In genomic region chr9:4986783-4987182, GRCh38 we compare ENCODE assay signal across 11 cellular contexts. TPM values are rescaled to one million over a fixed set of nuclear protein-coding genes. Genes with fewer than 3 reads are reported as not detected.
DNase-seq lines count a peak whose midpoint lies in the region; ATAC-seq and TF ChIP-seq lines count a peak whose summit lies in the region.
"Had no signal": no experiment of that assay in that cellular context is flagged by ENCODE, and none has a peak within 500 bp of the region (broad histone marks: within the 10 kb centered on the region; RNA-seq: fewer than 3 reads in every experiment).

No MANE protein-coding gene starts in this region.

- POLR2A ChIA-PET in SK-N-SH (lab: Yijun Ruan, JAX): no interaction called here
- POLR2A ChIA-PET in CD8-positive, alpha-beta T cell (lab: Charles Lee): interaction anchor here (1.0 to 2.5 kb wide), 2 partner anchors 224 to 246 kb away, joined by 3 to 16 read pairs; partner anchors contain the start of gene AK3

- intact Hi-C loops in esophagus muscularis mucosa (cut with DNase I): loop anchor here (2.0 to 10.0 kb wide), 4 partner anchors 88 to 322 kb away; partner anchors contain the start of genes PLPP6, RCL1 and SPATA6L
- intact Hi-C loops in CD8-positive, alpha-beta T cell (cut with DNase I, micrococcal nuclease): loop anchor here (2.0 to 10.0 kb wide), 14 partner anchors 136 to 1698 kb away; partner anchors contain the start of genes CDC37L1 (in 1 of the 2), ERMP1 (in 1 of the 2), PLGRKT (in 1 of the 2) and RFX3 (in 1 of the 2)

- no peak for TF ChIP-seq RAD21 in SK-N-SH (IDR thresholded peaks at IDR 0.05; ENCODE audit: low read length)

- H3K4me3 ChIP-seq in SK-N-SH (ENCODE audit: low read depth in 2 of 2, low read length in 1 of 2): peak overlapping the region in 1 of 2 experiments; percentile 82; a peak in 2 of 4 replicates
- peak overlapping the region; percentile 80 to 90 (median 86) for H3K4me3 ChIP-seq in esophagus muscularis mucosa
- peak overlapping the region; percentile 69 for H3K4me3 ChIP-seq in smooth muscle cell
- H3K4me3 ChIP-seq in CD8-positive, alpha-beta T cell (ENCODE audit: low read depth, low read length): no peak overlapping the region

- H3K79me2 ChIP-seq in SK-N-SH (ENCODE audit: insufficient read depth): peaks cover 58% of the 10 kb centered on the region
- H3K79me2 ChIP-seq in smooth muscle cell (ENCODE audit: low read depth): peaks cover 35% of the 10 kb centered on the region

- H3K27ac Mint-ChIP-seq in CD8-positive, alpha-beta T cell: no peak overlapping the region

- peaks cover 13% of the 10 kb centered on the region for H3K36me3 Mint-ChIP-seq in CD8-positive, alpha-beta T cell

- no peak for ATAC-seq in SK-N-SH treated with all-trans-retinoic acid at 6 μM for 48 hours
- no peak for ATAC-seq in CD8-positive, alpha-beta T cell

- H3F3A ChIP-seq in SK-N-SH (replicated peaks; ENCODE audit: insufficient read depth) (peaks cover 25% of the 10 kb centered on the region), smooth muscle cell (ENCODE audit: low read depth) (peaks cover 17% of the 10 kb centered on the region)

- TF ChIP-seq CTCF in SK-N-SH (IDR thresholded peaks at IDR 0.05): no peak
- no peak for TF ChIP-seq CTCF in esophagus muscularis mucosa (IDR thresholded peaks at IDR 0.05)
- TF ChIP-seq CTCF in smooth muscle cell (IDR thresholded peaks at IDR 0.05; ENCODE audit: borderline replicate concordance, insufficient read depth, poor library complexity, severe bottlenecking): no peak
- TF ChIP-seq CTCF in CD8-positive, alpha-beta T cell (IDR thresholded peaks at IDR 0.05): no peak

- no peak for TF ChIP-seq POLR2A in esophagus muscularis mucosa (IDR thresholded peaks at IDR 0.05; ENCODE audit: low read depth)

- H3K9ac ChIP-seq in SK-N-SH: peak overlapping the region; percentile 90; the same call in 1 of the 2 replicates
- no peak overlapping the region for H3K9ac ChIP-seq in smooth muscle cell (ENCODE audit: low read depth)

- H3K9me3 ChIP-seq in SK-N-SH (no peaks in the 10 kb centered on the region), esophagus muscularis mucosa (no peaks in the 10 kb centered on the region), smooth muscle cell (replicated peaks; ENCODE audit: low read depth) (no peaks in the 10 kb centered on the region)
- no peaks in the 10 kb centered on the region for H3K9me3 ChIP-seq in CD8-positive, alpha-beta T cell (ENCODE audit: low read length)

- no peak overlapping the region for H2AFZ ChIP-seq in SK-N-SH (ENCODE audit: low read depth)
- no peak overlapping the region for H2AFZ ChIP-seq in smooth muscle cell (ENCODE audit: low read depth)

- H3K27ac ChIP-seq in SK-N-SH (ENCODE audit: low read depth in 2 of 2, low read length in 1 of 2): no peak overlapping the region
- peak overlapping the region in 2 of 4 donors; percentile 97 to 99 for H3K27ac ChIP-seq in esophagus muscularis mucosa (replicated peaks in 1 of 4)
- H3K27ac ChIP-seq in smooth muscle cell (ENCODE audit: low read depth): no peak overlapping the region
- no peak overlapping the region for H3K27ac ChIP-seq in CD8-positive, alpha-beta T cell (ENCODE audit: low read depth, low read length)

- no peaks in the 10 kb centered on the region for H3K9me3 Mint-ChIP-seq in CD8-positive, alpha-beta T cell

- H3K4me2 ChIP-seq in SK-N-SH (peak overlapping the region; percentile 88), smooth muscle cell (peak overlapping the region; percentile 84)

- peaks cover 28% of the 10 kb centered on the region for H3K4me1 Mint-ChIP-seq in CD8-positive, alpha-beta T cell (ENCODE audit: low read depth)

- H3K27me3 ChIP-seq in SK-N-SH (ENCODE audit: insufficient read depth): no peaks in the 10 kb centered on the region
- H3K27me3 ChIP-seq in esophagus muscularis mucosa: no peaks in the 10 kb centered on the region
- no peaks in the 10 kb centered on the region for H3K27me3 ChIP-seq in smooth muscle cell (ENCODE audit: low read depth)
- no peaks in the 10 kb centered on the region for H3K27me3 ChIP-seq in CD8-positive, alpha-beta T cell (ENCODE audit: insufficient read depth, low read length)

- no peaks in the 10 kb centered on the region for H3K9me2 ChIP-seq in SK-N-SH

- no peaks in the 10 kb centered on the region for H3K27me3 Mint-ChIP-seq in CD8-positive, alpha-beta T cell (ENCODE audit: low read depth)
- H3K27me3 Mint-ChIP-seq: dendritic cell treated with granulocyte-macrophage colony-stimulating factor and Interleukin-4, amounts not matched to agents 40 ng/mL and 50 ng/mL, for 4 days had no signal

- WGBS in SK-N-SH (ENCODE audit: low lambda C conversion rate): 96% methylated on average over 4 of the region's 4 CpGs
- 74% methylated on average over 4 of the region's 4 CpGs for WGBS in esophagus muscularis mucosa
- 97% methylated on average over 4 of the region's 4 CpGs for WGBS in smooth muscle cell (ENCODE audit: low lambda C conversion rate)

- no peak overlapping the region for H3K4me3 Mint-ChIP-seq in CD8-positive, alpha-beta T cell
- H3K4me3 Mint-ChIP-seq: dendritic cell treated with granulocyte-macrophage colony-stimulating factor and Interleukin-4, amounts not matched to agents 40 ng/mL and 50 ng/mL, for 4 days had no signal

- H4K20me1 ChIP-seq in SK-N-SH (ENCODE audit: insufficient read depth) (0 out of 2 replicates have a peak, but pooled peaks cover 2% of the 10 kb centered on the region), smooth muscle cell (ENCODE audit: low read depth) (peaks cover 20% of the 10 kb centered on the region)

- CTCF ChIA-PET in SK-N-SH (lab: Yijun Ruan, JAX): interaction anchor here (0.6 to 6.4 kb wide), 8 partner anchors 9 to 603 kb away, joined by 3 to 102 read pairs (median 4); no protein-coding TSS in a partner anchor
- CTCF ChIA-PET in CD8-positive, alpha-beta T cell (lab: Charles Lee): interaction anchor here (0.7 to 6.1 kb wide), 10 partner anchors 9 to 614 kb away, joined by 3 to 108 read pairs (median 4); no protein-coding TSS in a partner anchor

- peaks cover 12 to 14% of the 10 kb centered on the region in 2 experiments; a peak in 3 of 4 replicates for H3K4me1 ChIP-seq in SK-N-SH (ENCODE audit: control insufficient read depth in 1 of 2, insufficient read depth in 2 of 2, low read depth in 1 of 2, low read length in 1 of 2)
- H3K4me1 ChIP-seq in esophagus muscularis mucosa: peaks cover 24 to 54% (median 54%) of the 10 kb centered on the region in 4 donors
- H3K4me1 ChIP-seq in smooth muscle cell (ENCODE audit: low read depth): peaks cover 18% of the 10 kb centered on the region
- peaks cover 26% of the 10 kb centered on the region for H3K4me1 ChIP-seq in CD8-positive, alpha-beta T cell (ENCODE audit: insufficient read depth, low read length)

- H3K36me3 ChIP-seq in SK-N-SH (replicated peaks in 1 of 2; ENCODE audit: control insufficient read depth in 1 of 2, insufficient read depth in 2 of 2, low read length in 1 of 2): peaks cover 4 to 8% of the 10 kb centered on the region in 2 experiments
- peaks cover 0 to 3% (median under 1%) of the 10 kb centered on the region in 4 donors for H3K36me3 ChIP-seq in esophagus muscularis mucosa
- no peaks in the 10 kb centered on the region for H3K36me3 ChIP-seq in smooth muscle cell (ENCODE audit: low read depth)
- no peaks in the 10 kb centered on the region for H3K36me3 ChIP-seq in CD8-positive, alpha-beta T cell (ENCODE audit: insufficient read depth, low read length)

- DNase-seq in SK-N-SH (no peak), RKO (ENCODE audit: low spot score) (peak; percentile 2), esophagus muscularis mucosa (ENCODE audit: extremely low spot score) (no peak), smooth muscle cell (lab: John Stamatoyannopoulos, UW; ENCODE audit: unreplicated experiment) (no peak), AG08395 (ENCODE audit: low spot score) (no peak), NCI-H1436 treated with DMSO at 0.1 percent for 48 hours (lab: John Stamatoyannopoulos, UW) (no peak)
- DNase-seq in CD8-positive, alpha-beta T cell: no peak
- DNase-seq: mesendoderm, NCI-H1417 had no signal

- TF ChIP-seq EP300 in SK-N-SH (IDR thresholded peaks at IDR 0.05; ENCODE audit: borderline replicate concordance in 1 of 2, low read depth in 1 of 2, low read length in 1 of 2) (no peak), esophagus muscularis mucosa (IDR thresholded peaks at IDR 0.05) (no peak)

TF ChIP-seq in SK-N-SH, 30 proteins besides CTCF, POLR2A, EP300 and RAD21 (continues in another document):
- TF ChIP-seq SIN3A (IDR thresholded peaks at IDR 0.05; ENCODE audit: borderline replicate concordance, low read depth, low read length) (no peak), TCF12 (IDR thresholded peaks at IDR 0.05) (no peak), RFX5 (IDR thresholded peaks at IDR 0.05; ENCODE audit: low read length) (no peak), IRF3 (IDR thresholded peaks at IDR 0.05; ENCODE audit: low read depth, low read length) (no peak)

TF ChIP-seq in SK-N-SH treated with all-trans-retinoic acid at 6 μM for 48 hours, 23 proteins besides CTCF, POLR2A, EP300 and RAD21 (continues in another document):
- TF ChIP-seq, protein P1, sequence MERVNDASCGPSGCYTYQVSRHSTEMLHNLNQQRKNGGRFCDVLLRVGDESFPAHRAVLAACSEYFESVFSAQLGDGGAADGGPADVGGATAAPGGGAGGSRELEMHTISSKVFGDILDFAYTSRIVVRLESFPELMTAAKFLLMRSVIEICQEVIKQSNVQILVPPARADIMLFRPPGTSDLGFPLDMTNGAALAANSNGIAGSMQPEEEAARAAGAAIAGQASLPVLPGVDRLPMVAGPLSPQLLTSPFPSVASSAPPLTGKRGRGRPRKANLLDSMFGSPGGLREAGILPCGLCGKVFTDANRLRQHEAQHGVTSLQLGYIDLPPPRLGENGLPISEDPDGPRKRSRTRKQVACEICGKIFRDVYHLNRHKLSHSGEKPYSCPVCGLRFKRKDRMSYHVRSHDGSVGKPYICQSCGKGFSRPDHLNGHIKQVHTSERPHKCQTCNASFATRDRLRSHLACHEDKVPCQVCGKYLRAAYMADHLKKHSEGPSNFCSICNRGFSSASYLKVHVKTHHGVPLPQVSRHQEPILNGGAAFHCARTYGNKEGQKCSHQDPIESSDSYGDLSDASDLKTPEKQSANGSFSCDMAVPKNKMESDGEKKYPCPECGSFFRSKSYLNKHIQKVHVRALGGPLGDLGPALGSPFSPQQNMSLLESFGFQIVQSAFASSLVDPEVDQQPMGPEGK (CRISPR knock-in tag; IDR thresholded peaks at IDR 0.05; ENCODE audit: borderline replicate concordance): no peak

RNA-seq across cellular contexts. Expression of gene JAK2, which starts 1.7 kb away (rescaled TPM):
- 1.3 and 2.3 TPM in 2 replicates for polyA plus RNA-seq in SK-N-SH (2012; rRNA removed)
- polyA plus RNA-seq in SK-N-SH (2012; cell fraction: cytosol; rRNA removed): 1.9 and 2.3 TPM in 2 replicates
- polyA plus RNA-seq in SK-N-SH (2012; cell fraction: nucleus; rRNA removed): 1.9 and 3.7 TPM in 2 replicates
- total RNA-seq in esophagus muscularis mucosa: 10 to 100 TPM; 27.0 to 47.8 (median 35.1) TPM
- total RNA-seq in smooth muscle cell: 12.0 and 15.6 TPM in 2 replicates
- polyA plus RNA-seq in smooth muscle cell: 4.9 and 5.8 TPM in 2 replicates
- total RNA-seq in CD8-positive, alpha-beta T cell: 1 to 10 TPM; 4.6 to 6.1 TPM
